In the genomic region with DNA sequence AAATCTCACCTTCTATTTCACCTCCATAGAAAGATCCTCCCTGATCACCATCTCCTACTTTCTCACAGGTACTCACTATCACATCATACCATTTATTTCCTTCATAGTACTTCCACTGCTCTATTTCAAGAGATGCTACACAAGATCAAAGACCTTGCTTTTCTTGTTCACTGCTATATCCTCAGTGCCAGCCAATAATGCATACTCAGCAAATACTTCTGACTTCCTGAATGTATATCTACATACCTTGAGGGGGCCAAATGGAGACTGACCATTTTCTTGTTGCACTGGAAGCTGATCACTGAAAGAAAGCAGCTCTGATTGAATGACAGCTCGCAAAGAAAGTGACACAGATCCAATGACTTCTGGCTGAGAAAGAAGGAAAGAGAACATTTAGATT, we compare ENCODE assay signal across 27 cellular contexts.
"Had no signal": no experiment of that assay in that cellular context is flagged by ENCODE, and none has a peak within 500 bp of the region (broad histone marks: within the 10 kb centered on the region; RNA-seq: fewer than 3 reads in every experiment).

No MANE protein-coding gene starts in this region.

- H3K36me3 ChIP-seq: ovary had no signal

- H3K27ac Mint-ChIP-seq: immature natural killer cell; naive B cell; natural killer cell treated with Interleukin-12 subunit alpha and Interleukin-12 subunit beta and Interleukin-15 and Interleukin-18, amount 100 ng/mL, for 72 hours; progenitor cell of endocrine pancreas; stimulated activated naive B cell treated with anti-CD40 and anti-IgM and Interleukin-4, amounts not matched to agents 10 μg/mL and 1 μg/mL and 100 μg/mL, for 72 hours had no signal

- ATAC-seq: heart left ventricle; left colon; natural killer cell treated with Interleukin-12 subunit alpha and Interleukin-12 subunit beta and Interleukin-15 and Interleukin-18, amount 100 ng/mL, for 72 hours; sciatic nerve; stimulated activated naive B cell treated with anti-CD40 and anti-IgM and Interleukin-4, amounts not matched to agents 10 μg/mL and 1 μg/mL and 100 μg/mL, for 72 hours; stimulated activated naive CD8-positive, alpha-beta T cell treated with anti-CD3 and anti-CD28 coated beads, Interleukin-15, Interleukin-2, amounts not matched to agents 100 U/mL and 50 U/mL, for 24 hours; upper lobe of right lung had no signal

- DNase-seq: heart left ventricle; hypothalamus; immature natural killer cell; kidney; left colon; left ventricle myocardium inferior; naive B cell; ovary; stimulated activated CD4-positive, alpha-beta T cell treated with anti-CD3 and anti-CD28 coated beads, Interleukin-12 subunit alpha, Interleukin-12 subunit beta, amount 100 ng/mL, for 4 hours; stimulated activated CD4-positive, alpha-beta T cell treated with anti-CD3 and anti-CD28 coated beads, Interleukin-15, amount 100 ng/mL, for 24 hours; stimulated activated CD4-positive, alpha-beta T cell treated with anti-CD3 and anti-CD28 coated beads, Interleukin-2, amount 100 ng/mL, for 24 hours; stimulated activated CD4-positive, alpha-beta T cell treated with anti-CD3 and anti-CD28 coated beads, Interleukin-4, amount 100 ng/mL, for 1 hour; stimulated activated naive B cell treated with anti-CD40 and anti-IgM and Interleukin-4, amounts not matched to agents 10 μg/mL and 1 μg/mL and 100 μg/mL, for 72 hours; stimulated activated naive CD8-positive, alpha-beta T cell treated with anti-CD3 and anti-CD28 coated beads, Interleukin-15, Interleukin-2, amounts not matched to agents 100 U/mL and 50 U/mL, for 24 hours; stomach; testis; thyroid gland; transverse colon; upper lobe of right lung had no signal

- H3K4me1 ChIP-seq: heart left ventricle, left ventricle myocardium inferior, right atrium auricular region, stomach, testis, transverse colon, upper lobe of right lung had no signal

- H3K9me3 ChIP-seq: heart left ventricle, left ventricle myocardium inferior, ovary, right atrium auricular region, stomach, testis, thyroid gland, transverse colon, upper lobe of right lung had no signal

- H3K27me3 ChIP-seq: heart left ventricle, ovary, right atrium auricular region, stomach, testis, thyroid gland, transverse colon, upper lobe of right lung had no signal

- H3K4me3 ChIP-seq: heart left ventricle, left ventricle myocardium inferior, lung, ovary, right atrium auricular region, skin epidermis, stomach, testis, thyroid gland, transverse colon, upper lobe of right lung had no signal

- H3K27ac ChIP-seq: heart left ventricle, left ventricle myocardium inferior, ovary, right atrium auricular region, skin epidermis, stomach, testis, thyroid gland, transverse colon, upper lobe of right lung had no signal

- FAIRE-seq: islet of Langerhans, kidney, urothelium cell line had no signal

- H3K4me1 Mint-ChIP-seq: immature natural killer cell had no signal

- H3K4me3 Mint-ChIP-seq: immature natural killer cell; naive B cell; natural killer cell treated with Interleukin-12 subunit alpha and Interleukin-12 subunit beta and Interleukin-15 and Interleukin-18, amount 100 ng/mL, for 72 hours; stimulated activated naive B cell treated with anti-CD40 and anti-IgM and Interleukin-4, amounts not matched to agents 10 μg/mL and 1 μg/mL and 100 μg/mL, for 72 hours had no signal

- H3K9me3 Mint-ChIP-seq: immature natural killer cell; naive B cell; natural killer cell treated with Interleukin-12 subunit alpha and Interleukin-12 subunit beta and Interleukin-15 and Interleukin-18, amount 100 ng/mL, for 72 hours; stimulated activated naive B cell treated with anti-CD40 and anti-IgM and Interleukin-4, amounts not matched to agents 10 μg/mL and 1 μg/mL and 100 μg/mL, for 72 hours had no signal

- H3K27me3 Mint-ChIP-seq: naive B cell; natural killer cell treated with Interleukin-12 subunit alpha and Interleukin-12 subunit beta and Interleukin-15 and Interleukin-18, amount 100 ng/mL, for 72 hours; progenitor cell of endocrine pancreas; stimulated activated naive B cell treated with anti-CD40 and anti-IgM and Interleukin-4, amounts not matched to agents 10 μg/mL and 1 μg/mL and 100 μg/mL, for 72 hours had no signal
